ENCODE assay signal across 2 cellular contexts in genomic region chr6:96821034-96821433, GRCh38.
TF ChIP-seq lines count a peak whose summit lies in the region.

No MANE protein-coding gene starts in this region.

TF ChIP-seq in GM23338, 12 proteins besides CTCF, POLR2A, EP300 and RAD21 (continued from another document):
- TF ChIP-seq ZNF462 (CRISPR knock-in tag; IDR thresholded peaks at IDR 0.05) (no peak), EZH2phosphoT487 (IDR thresholded peaks at IDR 0.05; ENCODE audit: unreplicated experiment) (no peak), POLR2AphosphoS5 (IDR thresholded peaks at IDR 0.05; ENCODE audit: low read depth) (no peak), ETS1 (IDR thresholded peaks at IDR 0.05) (no peak)

TF ChIP-seq in WTC11, 78 proteins besides CTCF, POLR2A, EP300 and RAD21 (continued from another document):
- no peak for TF ChIP-seq FOXP4 (CRISPR knock-in tag; IDR thresholded peaks at IDR 0.05)
- no peak for TF ChIP-seq PRRX2 (CRISPR knock-in tag; IDR thresholded peaks at IDR 0.05)
- TF ChIP-seq GABPB1 (CRISPR knock-in tag; IDR thresholded peaks at IDR 0.05) = no peak
- no peak for TF ChIP-seq AR (CRISPR knock-in tag; IDR thresholded peaks at IDR 0.05)
- no peak for TF ChIP-seq OVOL2 (CRISPR knock-in tag; IDR thresholded peaks at IDR 0.05; ENCODE audit: borderline replicate concordance)
- TF ChIP-seq IRF1 (CRISPR knock-in tag; IDR thresholded peaks at IDR 0.05) = no peak
- TF ChIP-seq USF1 (CRISPR knock-in tag; IDR thresholded peaks at IDR 0.05) = no peak
- TF ChIP-seq RORB (CRISPR knock-in tag; IDR thresholded peaks at IDR 0.05) = no peak
